1 cellular context compared by ENCODE assay signal in the genomic region with DNA sequence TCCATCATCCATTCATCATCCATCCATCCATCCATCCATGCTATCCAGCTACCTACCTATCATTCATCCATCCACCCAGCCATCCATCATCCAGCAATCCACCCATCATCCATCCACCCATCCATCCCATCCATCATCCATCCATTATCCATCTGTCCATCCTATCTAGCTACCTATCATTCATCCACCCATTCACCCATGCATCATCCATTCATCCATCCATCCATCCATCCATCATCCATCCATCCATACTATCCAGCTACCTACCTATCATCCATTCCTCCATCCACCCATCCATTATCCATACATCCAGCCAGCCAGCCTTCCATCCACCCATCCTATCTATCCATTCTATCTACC.
TF ChIP-seq lines count a peak whose summit lies in the region.

No MANE protein-coding gene starts in this region.

TF ChIP-seq in IMR-90, 13 proteins besides CTCF, POLR2A, EP300 and RAD21 (continued from another document):
- TF ChIP-seq CHD1 (IDR thresholded peaks at IDR 0.05; ENCODE audit: low read depth, low read length), result no peak
- no peak for TF ChIP-seq NFE2L2 (IDR thresholded peaks at IDR 0.05; ENCODE audit: low read depth, low read length)
- no peak for TF ChIP-seq BHLHE40 (IDR thresholded peaks at IDR 0.05; ENCODE audit: low read depth, low read length)
